33 cellular contexts compared by ENCODE assay signal in genomic region chr1:42834803-42835202, GRCh38. TPM values are rescaled to one million over a fixed set of nuclear protein-coding genes. Genes with fewer than 3 reads are reported as not detected.
"Had no signal": no experiment of that assay in that cellular context is flagged by ENCODE, and none has a peak within 500 bp of the region (broad histone marks: within the 10 kb centered on the region; RNA-seq: fewer than 3 reads in every experiment).

No MANE protein-coding gene starts in this region.

- H3K4me3 ChIP-seq: adrenal gland, body of pancreas, esophagus muscularis mucosa, gastrocnemius medialis, heart right ventricle had no signal

- H3K27ac Mint-ChIP-seq: activated CD8-positive, alpha-beta T cell treated with anti-CD3 and anti-CD28 coated beads for 36 hours; activated naive CD4-positive, alpha-beta T cell treated with anti-CD3 and anti-CD28 coated beads for 36 hours; activated naive CD4-positive, alpha-beta T cell treated with anti-CD3 and anti-CD28 coated beads, Interleukin-2, amount 50 U/mL, for 24 hours; activated naive CD8-positive, alpha-beta T cell treated with anti-CD3 and anti-CD28 coated beads for 36 hours; activated naive CD8-positive, alpha-beta T cell treated with anti-CD3 and anti-CD28 coated beads, Interleukin-2, amount 50 U/mL, for 24 hours; activated T-helper 1 cell treated with anti-CD3 and anti-CD28 coated beads, Interleukin-12 subunit alpha, Interleukin-12 subunit beta, Interleukin-2, Interleukin-4 antibody, amounts not matched to agents 30 ng/mL and 10 ng/mL and 1 ng/mL, durations not matched to agents 14 hours and 24 hours and 36 hours; activated T-helper 2 cell treated with anti-CD3 and anti-CD28 coated beads, Interferon-gamma antibody, Interleukin-2, Interleukin-4, amounts not matched to agents 10 μg/mL and 5 μg/mL and 100 μg/mL, durations not matched to agents 14 hours and 24 hours and 36 hours; effector memory CD8-positive, alpha-beta T cell; T-helper 17 cell; T-helper 2 cell treated with Interferon-gamma antibody and Interleukin-4, amounts not matched to agents 5 μg/mL and 100 μg/mL, for 36 hours had no signal

- H3K4me3 Mint-ChIP-seq: activated CD8-positive, alpha-beta T cell treated with anti-CD3 and anti-CD28 coated beads for 36 hours; activated naive CD4-positive, alpha-beta T cell treated with anti-CD3 and anti-CD28 coated beads for 36 hours; activated naive CD4-positive, alpha-beta T cell treated with anti-CD3 and anti-CD28 coated beads, Interleukin-2, amount 50 U/mL, for 24 hours; activated naive CD8-positive, alpha-beta T cell treated with anti-CD3 and anti-CD28 coated beads for 36 hours; activated naive CD8-positive, alpha-beta T cell treated with anti-CD3 and anti-CD28 coated beads, Interleukin-2, amount 50 U/mL, for 24 hours; activated T-cell treated with anti-CD3 and anti-CD28 coated beads, Interleukin-2, amount 50 U/mL, for 4 hours; activated T-helper 1 cell treated with anti-CD3 and anti-CD28 coated beads, Interleukin-12 subunit alpha, Interleukin-12 subunit beta, Interleukin-2, Interleukin-4 antibody, amounts not matched to agents 30 ng/mL and 10 ng/mL and 1 ng/mL, durations not matched to agents 14 hours and 24 hours and 36 hours; effector memory CD8-positive, alpha-beta T cell; T-helper 17 cell; T-helper 2 cell treated with Interferon-gamma antibody and Interleukin-4, amounts not matched to agents 5 μg/mL and 100 μg/mL, for 36 hours had no signal

- H3K27me3 Mint-ChIP-seq: activated CD8-positive, alpha-beta T cell treated with anti-CD3 and anti-CD28 coated beads for 36 hours; activated naive CD4-positive, alpha-beta T cell treated with anti-CD3 and anti-CD28 coated beads, Interleukin-2, amount 50 U/mL, for 24 hours; activated naive CD8-positive, alpha-beta T cell treated with anti-CD3 and anti-CD28 coated beads for 36 hours; activated naive CD8-positive, alpha-beta T cell treated with anti-CD3 and anti-CD28 coated beads, Interleukin-2, amount 50 U/mL, for 24 hours; effector memory CD8-positive, alpha-beta T cell; T-helper 17 cell had no signal

- H3K27ac ChIP-seq: adrenal gland, body of pancreas, esophagus muscularis mucosa, foreskin keratinocyte, gastrocnemius medialis, heart right ventricle had no signal

- H3K9me3 Mint-ChIP-seq: activated CD8-positive, alpha-beta T cell treated with anti-CD3 and anti-CD28 coated beads for 36 hours; activated naive CD4-positive, alpha-beta T cell treated with anti-CD3 and anti-CD28 coated beads for 36 hours; activated naive CD4-positive, alpha-beta T cell treated with anti-CD3 and anti-CD28 coated beads, Interleukin-2, amount 50 U/mL, for 24 hours; activated naive CD8-positive, alpha-beta T cell treated with anti-CD3 and anti-CD28 coated beads for 36 hours; activated naive CD8-positive, alpha-beta T cell treated with anti-CD3 and anti-CD28 coated beads, Interleukin-2, amount 50 U/mL, for 24 hours; activated T-cell treated with anti-CD3 and anti-CD28 coated beads, Interleukin-2, amount 50 U/mL, for 4 hours; activated T-helper 1 cell treated with anti-CD3 and anti-CD28 coated beads, Interleukin-12 subunit alpha, Interleukin-12 subunit beta, Interleukin-2, Interleukin-4 antibody, amounts not matched to agents 30 ng/mL and 10 ng/mL and 1 ng/mL, durations not matched to agents 14 hours and 24 hours and 36 hours; activated T-helper 2 cell treated with anti-CD3 and anti-CD28 coated beads, Interferon-gamma antibody, Interleukin-2, Interleukin-4, amounts not matched to agents 10 μg/mL and 5 μg/mL and 100 μg/mL, durations not matched to agents 14 hours and 24 hours and 36 hours; effector memory CD8-positive, alpha-beta T cell; T-helper 2 cell treated with Interferon-gamma antibody and Interleukin-4, amounts not matched to agents 5 μg/mL and 100 μg/mL, for 36 hours had no signal

- H3K27me3 ChIP-seq: adrenal gland, body of pancreas, esophagus muscularis mucosa, foreskin keratinocyte, gastrocnemius medialis, heart right ventricle had no signal

- DNase-seq: activated CD4-positive, alpha-beta T cell treated with anti-CD3 and anti-CD28 coated beads for 1 hour; activated CD4-positive, alpha-beta T cell treated with anti-CD3 and anti-CD28 coated beads for 4 hours; activated CD4-positive, alpha-beta T cell treated with anti-CD3 and anti-CD28 coated beads, Interleukin-2, amount 50 U/mL, for 1 hour; activated CD4-positive, alpha-beta T cell treated with anti-CD3 and anti-CD28 coated beads, Interleukin-2, amount 50 U/mL, for 48 hours; activated CD8-positive, alpha-beta memory T cell treated with anti-CD3 and anti-CD28 coated beads for 24 hours; activated CD8-positive, alpha-beta T cell treated with anti-CD3 and anti-CD28 coated beads for 36 hours; activated effector memory CD4-positive, alpha-beta T cell treated with anti-CD3 and anti-CD28 coated beads, Interleukin-2, amount 50 U/mL, for 16 hours; activated naive CD4-positive, alpha-beta T cell treated with anti-CD3 and anti-CD28 coated beads for 36 hours; activated naive CD8-positive, alpha-beta T cell treated with anti-CD3 and anti-CD28 coated beads for 36 hours; activated naive CD8-positive, alpha-beta T cell treated with anti-CD3 and anti-CD28 coated beads, Interleukin-2, amount 50 U/mL, for 24 hours; activated T-cell treated with anti-CD3 and anti-CD28 coated beads, Interleukin-2, amount 50 U/mL, for 4 hours; adrenal gland; amygdala; aorta; body of pancreas; caudate nucleus; cortex of kidney; dermis blood vessel endothelial cell; effector CD4-positive, alpha-beta T cell; effector memory CD8-positive, alpha-beta T cell; erythroblast; foreskin keratinocyte; gastrocnemius medialis; glutamatergic neuron; heart right ventricle; T-helper 1 cell; T-helper 17 cell; T1000 had no signal

- H3K9me3 ChIP-seq: adrenal gland, body of pancreas, esophagus muscularis mucosa, gastrocnemius medialis, heart right ventricle had no signal

- H3K36me3 ChIP-seq: adrenal gland had no signal

- H3K4me1 Mint-ChIP-seq: activated naive CD4-positive, alpha-beta T cell treated with anti-CD3 and anti-CD28 coated beads, Interleukin-2, amount 50 U/mL, for 24 hours; activated naive CD8-positive, alpha-beta T cell treated with anti-CD3 and anti-CD28 coated beads for 36 hours; activated naive CD8-positive, alpha-beta T cell treated with anti-CD3 and anti-CD28 coated beads, Interleukin-2, amount 50 U/mL, for 24 hours had no signal

- ATAC-seq: activated CD8-positive, alpha-beta T cell treated with anti-CD3 and anti-CD28 coated beads for 36 hours; activated naive CD8-positive, alpha-beta T cell treated with anti-CD3 and anti-CD28 coated beads, Interleukin-2, amount 50 U/mL, for 24 hours; activated T-cell treated with anti-CD3 and anti-CD28 coated beads, Interleukin-2, amount 50 U/mL, for 4 hours; body of pancreas; effector memory CD8-positive, alpha-beta T cell; foreskin keratinocyte; gastrocnemius medialis; heart right ventricle; T-helper 17 cell had no signal

- H3K4me1 ChIP-seq: adrenal gland, body of pancreas, esophagus muscularis mucosa, foreskin keratinocyte, gastrocnemius medialis had no signal

RNA-seq across cellular contexts. Expression of gene TMEM269, which starts 50.0 kb away (rescaled TPM):
- total RNA-seq: body of pancreas, dermis blood vessel endothelial cell, foreskin keratinocyte had no signal
- polyA plus RNA-seq: aorta had no signal
